11 cellular contexts compared by ENCODE assay signal in genomic region chr5:141529873-141530272, GRCh38. TPM values are rescaled to one million over a fixed set of nuclear protein-coding genes. Genes with fewer than 3 reads are reported as not detected.
A peak's percentile ranks its signal among the peaks of the same experiment; 100 is the strongest.
DNase-seq lines count a peak whose midpoint lies in the region; ATAC-seq, FAIRE-seq and TF ChIP-seq lines count a peak whose summit lies in the region.
"Had no signal": no experiment of that assay in that cellular context is flagged by ENCODE, and none has a peak within 500 bp of the region (broad histone marks: within the 10 kb centered on the region; RNA-seq: fewer than 3 reads in every experiment).

No MANE protein-coding gene starts in this region.

- H3K4me1 Mint-ChIP-seq in activated CD8-positive, alpha-beta T cell treated with anti-CD3 and anti-CD28 coated beads for 36 hours (ENCODE audit: low read depth) = peaks cover 11% of the 10 kb centered on the region

- no peaks in the 10 kb centered on the region for H3K27me3 ChIP-seq in transverse colon
- no peaks in the 10 kb centered on the region for H3K27me3 ChIP-seq in WERI-Rb-1 (ENCODE audit: insufficient read depth, low read depth, severe bottlenecking)

- peaks cover 45% of the 10 kb centered on the region for H3K36me3 Mint-ChIP-seq in activated CD8-positive, alpha-beta T cell treated with anti-CD3 and anti-CD28 coated beads for 36 hours (ENCODE audit: low read depth)

- DNase-seq in transverse colon = no peak
- DNase-seq in RCC 7860 (ENCODE audit: low spot score) = no peak
- DNase-seq in WERI-Rb-1 = no peak
- no peak for DNase-seq in activated CD8-positive, alpha-beta T cell treated with anti-CD3 and anti-CD28 coated beads for 36 hours
- DNase-seq: activated naive CD8-positive, alpha-beta T cell treated with anti-CD3 and anti-CD28 coated beads for 36 hours; effector CD4-positive, alpha-beta T cell; small intestine had no signal

- FAIRE-seq in RCC 7860 (lab: Jason Lieb, UNC) = no peak
- FAIRE-seq: small intestine had no signal

- no peak overlapping the region for H3K27ac Mint-ChIP-seq in activated CD8-positive, alpha-beta T cell treated with anti-CD3 and anti-CD28 coated beads for 36 hours
- H3K27ac Mint-ChIP-seq: activated naive CD8-positive, alpha-beta T cell treated with anti-CD3 and anti-CD28 coated beads for 36 hours had no signal

- no peaks in the 10 kb centered on the region for H3K9me3 Mint-ChIP-seq in activated CD8-positive, alpha-beta T cell treated with anti-CD3 and anti-CD28 coated beads for 36 hours
- H3K9me3 Mint-ChIP-seq: activated naive CD8-positive, alpha-beta T cell treated with anti-CD3 and anti-CD28 coated beads for 36 hours had no signal

- peaks cover 0 to 20% (median 2%) of the 10 kb centered on the region in 4 donors for H3K36me3 ChIP-seq in transverse colon
- H3K36me3 ChIP-seq in WERI-Rb-1 = peaks cover 63% of the 10 kb centered on the region

- POLR2A ChIA-PET in activated CD8-positive, alpha-beta T cell treated with anti-CD3 and anti-CD28 coated beads for 36 hours (lab: Charles Lee) = no interaction called here

- H3K9me3 ChIP-seq in transverse colon = no peaks in the 10 kb centered on the region
- H3K9me3 ChIP-seq in WERI-Rb-1 (ENCODE audit: severe bottlenecking) = no peaks in the 10 kb centered on the region

- ATAC-seq in GM19351 (IDR thresholded peaks at IDR 0.05; ENCODE audit: unreplicated experiment) (peak; percentile 73), HG02884 (IDR thresholded peaks at IDR 0.05; ENCODE audit: unreplicated experiment) (peak; percentile 45)
- ATAC-seq in activated CD8-positive, alpha-beta T cell treated with anti-CD3 and anti-CD28 coated beads for 36 hours = no peak

- H3K4me1 ChIP-seq in transverse colon = peaks cover 4 to 22% (median 10%) of the 10 kb centered on the region in 4 donors

- no peak overlapping the region for H3K4me3 Mint-ChIP-seq in activated CD8-positive, alpha-beta T cell treated with anti-CD3 and anti-CD28 coated beads for 36 hours
- H3K4me3 Mint-ChIP-seq: activated naive CD8-positive, alpha-beta T cell treated with anti-CD3 and anti-CD28 coated beads for 36 hours had no signal

- no peaks in the 10 kb centered on the region for H3K27me3 Mint-ChIP-seq in activated CD8-positive, alpha-beta T cell treated with anti-CD3 and anti-CD28 coated beads for 36 hours
- H3K27me3 Mint-ChIP-seq: activated naive CD8-positive, alpha-beta T cell treated with anti-CD3 and anti-CD28 coated beads for 36 hours had no signal

- intact Hi-C loops in transverse colon (cut with DNase I; ENCODE audit: low total_unique reads) = loop anchor here (10.0 kb wide), 1 partner anchor 125 kb away; the partner anchor contains the start of genes PCDHGA9 and PCDHGB6
- intact Hi-C loops in activated CD8-positive, alpha-beta T cell treated with anti-CD3 and anti-CD28 coated beads for 36 hours (cut with micrococcal nuclease) = no loop called here

- TF ChIP-seq EP300 in transverse colon (IDR thresholded peaks at IDR 0.05; ENCODE audit: low read depth) = no peak

- CTCF ChIA-PET in activated CD8-positive, alpha-beta T cell treated with anti-CD3 and anti-CD28 coated beads for 36 hours (lab: Charles Lee) = interaction anchor here (1.3 to 2.2 kb wide), 2 partner anchors 9 to 38 kb away, joined by 5 to 10 read pairs; no protein-coding TSS in a partner anchor

- 86% methylated on average over 7 of the region's 7 CpGs; no CpG with 5 or more reads in 1 of the 2 donors for WGBS in transverse colon (ENCODE audit: low coverage in 1 of 2), 2 donors

- in situ Hi-C loops in transverse colon (cut with MboI; ENCODE audit: low pct_ligation_motif_present in 1 of 4, low pct_unique_long_range_greater_than_20kb in 1 of 4, low sequenced_read_pairs in 3 of 4) = no loop called here

- H3K27ac ChIP-seq in cingulate gyrus (ENCODE audit: low read depth, low read length) = peak overlapping the region; percentile 57
- peak overlapping the region in 3 of 4 donors; percentile 30 to 42 (median 35) for H3K27ac ChIP-seq in transverse colon
- H3K27ac ChIP-seq in WERI-Rb-1 = no peak overlapping the region

- no peak for TF ChIP-seq CTCF in transverse colon (IDR thresholded peaks at IDR 0.05)
- no peak for TF ChIP-seq CTCF in WERI-Rb-1 (IDR thresholded peaks at IDR 0.05; ENCODE audit: low read depth, low read length)
- no peak for TF ChIP-seq CTCF in activated CD8-positive, alpha-beta T cell treated with anti-CD3 and anti-CD28 coated beads for 36 hours (IDR thresholded peaks at IDR 0.05)

- no peak overlapping the region for H3K4me3 ChIP-seq in transverse colon
- no peak overlapping the region for H3K4me3 ChIP-seq in WERI-Rb-1 (ENCODE audit: low read depth, low read length)

- TF ChIP-seq POLR2A in transverse colon (IDR thresholded peaks at IDR 0.05) = no peak

RNA-seq across cellular contexts. Expression of gene PCDHGC5, which starts 41.0 kb away (rescaled TPM):
- total RNA-seq in transverse colon = 1 to 10 TPM in 2 of 4 donors, under 1 TPM in 2; 0.20 to 2.5 (median 1.0) TPM
- not detected for total RNA-seq in activated CD8-positive, alpha-beta T cell treated with anti-CD3 and anti-CD28 coated beads for 36 hours
- total RNA-seq: activated naive CD8-positive, alpha-beta T cell treated with anti-CD3 and anti-CD28 coated beads for 36 hours had no signal

RNA-seq across cellular contexts. Expression of gene PCDHGC4, which starts 45.0 kb away (rescaled TPM):
- 10 to 100 TPM in 1 of 4 donors, 1 to 10 TPM in 3; 1.8 to 26.5 (median 2.7) TPM for total RNA-seq in transverse colon
- not detected for total RNA-seq in activated CD8-positive, alpha-beta T cell treated with anti-CD3 and anti-CD28 coated beads for 36 hours
- total RNA-seq: activated naive CD8-positive, alpha-beta T cell treated with anti-CD3 and anti-CD28 coated beads for 36 hours; SK-MEL-5 had no signal

RNA-seq across cellular contexts. Expression of gene PCDHGC3, which starts 54.1 kb away (rescaled TPM):
- 10 to 100 TPM in 3 of 4 donors, 1 to 10 TPM in 1; 6.0 to 17.0 (median 13.6) TPM for total RNA-seq in transverse colon
- total RNA-seq in activated CD8-positive, alpha-beta T cell treated with anti-CD3 and anti-CD28 coated beads for 36 hours = not detected

Comparison
In these comparisons a context has a peak if more than half of its experiments do, and no peak if none do; other contexts are left out.
1. RNA of gene PCDHGC3, which starts 54.1 kb away (total RNA-seq): 6.0 to 17.0 TPM in transverse colon; not detected in activated CD8-positive, alpha-beta T cell treated with anti-CD3 and anti-CD28 coated beads for 36 hours; every median in the first group is over 4 times any median in the second.